In the genomic region with DNA sequence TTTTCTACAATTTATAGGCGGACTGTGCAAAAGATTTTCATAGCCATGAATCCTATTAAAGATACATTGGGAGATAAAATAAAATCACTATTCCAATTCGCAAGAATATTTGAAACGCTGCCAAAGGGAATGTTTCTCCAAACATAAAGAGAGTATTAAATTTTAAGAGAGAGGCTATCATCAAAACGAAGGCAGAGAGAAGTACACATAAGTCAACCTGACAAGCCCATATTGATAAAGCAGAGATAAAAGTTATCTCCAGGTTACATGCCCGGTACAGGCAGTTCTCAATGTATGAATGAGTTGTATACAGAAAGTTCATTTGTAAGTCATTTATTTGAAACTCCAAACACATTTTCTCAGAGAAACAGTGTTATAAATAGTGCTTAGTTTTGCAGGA, we compare ENCODE assay signal across 27 cellular contexts.
DNase-seq lines count a peak whose midpoint lies in the region; ATAC-seq and TF ChIP-seq lines count a peak whose summit lies in the region.
"Had no signal": no experiment of that assay in that cellular context is flagged by ENCODE, and none has a peak within 500 bp of the region (broad histone marks: within the 10 kb centered on the region; RNA-seq: fewer than 3 reads in every experiment).

No MANE protein-coding gene starts in this region.

- intact Hi-C loops in PC-9 (cut with micrococcal nuclease; ENCODE audit: unreplicated experiment), result no loop called here

- DNase-seq in chondrocyte (ENCODE audit: low spot score) (no peak), progenitor cell of endocrine pancreas (ENCODE audit: low spot score, unreplicated experiment) (no peak), PC-9 (no peak), kidney tubule cell (ENCODE audit: low spot score) (no peak)
- DNase-seq: AML-193; CD8-positive, alpha-beta T cell; DMS 273 treated with DMSO at 0.1 percent for 48 hours; DMS79 treated with DMSO at 0.1 percent for 48 hours; GF-D8; GM23248; H7; Karpas-422; MV-4-11; NCI-H1105; NCI-H1436 treated with DMSO at 0.1 percent for 48 hours; NCI-H187 treated with DMSO at 0.1 percent for 48 hours; NCI-H2171 treated with DMSO at 0.1 percent for 48 hours; NCI-H345; NCI-H510A treated with DMSO at 0.1 percent for 48 hours; NCI-H748 treated with DMSO at 0.1 percent for 48 hours; RPMI8226; SHP77 had no signal

- H3K27ac Mint-ChIP-seq in chondrocyte (ENCODE audit: unreplicated experiment), result peak overlapping the region; percentile 41
- H3K27ac Mint-ChIP-seq in progenitor cell of endocrine pancreas, result peak overlapping the region; percentile 9
- H3K27ac Mint-ChIP-seq: CD8-positive, alpha-beta T cell had no signal

- H3K4me3 ChIP-seq in HEK293 (ENCODE audit: low read depth, low read length) (no peak overlapping the region), PC-9 (no peak overlapping the region)
- H3K4me3 ChIP-seq: A549; BLaER1 treated with 17β-estradiol and CSF1 and Interleukin-3, amounts not matched to agents 10 nM and 100 nM; GM23248 had no signal

- no peaks in the 10 kb centered on the region for H3K9me3 Mint-ChIP-seq in chondrocyte (ENCODE audit: low read depth)
- H3K9me3 Mint-ChIP-seq in progenitor cell of endocrine pancreas (ENCODE audit: low read depth), result no peaks in the 10 kb centered on the region
- H3K9me3 Mint-ChIP-seq: CD8-positive, alpha-beta T cell had no signal

- H3F3A ChIP-seq in PC-9 (ENCODE audit: insufficient read depth, low read depth), result no peaks in the 10 kb centered on the region

- H3K27ac ChIP-seq in HEK293 (ENCODE audit: extremely low read depth, low read depth, low read length), result no peak overlapping the region
- H3K27ac ChIP-seq in VCaP, result peak overlapping the region; percentile 57
- H3K27ac ChIP-seq in PC-9, result no peak overlapping the region
- H3K27ac ChIP-seq: A549; BLaER1 treated with 17β-estradiol and CSF1 and Interleukin-3, amounts not matched to agents 10 nM and 100 nM; GM23248 had no signal

- peaks cover 16% of the 10 kb centered on the region for H3K4me1 ChIP-seq in HEK293 (ENCODE audit: control insufficient read depth, insufficient read depth, low read length)
- H3K4me1 ChIP-seq in PC-9 (replicated peaks; ENCODE audit: insufficient read depth), result no peaks in the 10 kb centered on the region

- H2AFZ ChIP-seq in PC-9, result no peak overlapping the region
- H2AFZ ChIP-seq: GM23248 had no signal

- H4K20me1 ChIP-seq in PC-9 (ENCODE audit: insufficient read depth), result no peaks in the 10 kb centered on the region

- H3K9me3 ChIP-seq in HEK293 (ENCODE audit: control insufficient read depth, insufficient read depth, low read depth, low read length) (no peaks in the 10 kb centered on the region), PC-9 (ENCODE audit: insufficient read depth, low read depth) (no peaks in the 10 kb centered on the region)
- H3K9me3 ChIP-seq: A549; BLaER1 treated with 17β-estradiol and CSF1 and Interleukin-3, amounts not matched to agents 10 nM and 100 nM had no signal

- CTCF ChIA-PET in HEK293 (lab: Yijun Ruan, JAX), result interaction anchor here (1.0 kb wide), 1 partner anchor 8 kb away, joined by 3 read pairs; no protein-coding TSS in a partner anchor
- CTCF ChIA-PET in PC-9 (lab: Charles Lee), result no interaction called here

- no peak overlapping the region for H3K4me2 ChIP-seq in PC-9
- H3K4me2 ChIP-seq: A549; BLaER1 treated with 17β-estradiol and CSF1 and Interleukin-3, amounts not matched to agents 10 nM and 100 nM had no signal

- no peaks in the 10 kb centered on the region for H3K27me3 ChIP-seq in PC-9 (ENCODE audit: insufficient read depth, low read depth)
- H3K27me3 ChIP-seq: BLaER1 treated with 17β-estradiol and CSF1 and Interleukin-3, amounts not matched to agents 10 nM and 100 nM had no signal

- H3K36me3 ChIP-seq in HEK293 (ENCODE audit: control insufficient read depth in 2 of 2, insufficient read depth in 1 of 2, low read length in 2 of 2), result no peaks in the 10 kb centered on the region
- no peaks in the 10 kb centered on the region for H3K36me3 ChIP-seq in PC-9 (ENCODE audit: low read depth)

- H3K36me3 Mint-ChIP-seq in chondrocyte (ENCODE audit: low read depth), result peaks cover 3% of the 10 kb centered on the region
- peaks cover 5% of the 10 kb centered on the region for H3K36me3 Mint-ChIP-seq in progenitor cell of endocrine pancreas (ENCODE audit: insufficient read depth)

- no peaks in the 10 kb centered on the region for H3K9me2 ChIP-seq in PC-9 (ENCODE audit: insufficient read depth)

- H3K4me1 Mint-ChIP-seq in chondrocyte (ENCODE audit: low read depth), result peaks cover 12% of the 10 kb centered on the region
- peaks cover 18% of the 10 kb centered on the region for H3K4me1 Mint-ChIP-seq in progenitor cell of endocrine pancreas (ENCODE audit: low read depth)

- TF ChIP-seq CTCF in HEK293 (tag by site-specific recombination; IDR thresholded peaks at IDR 0.05), result no peak
- no peak for TF ChIP-seq CTCF in VCaP (conservative IDR thresholded peaks at IDR 0.05)
- no peak for TF ChIP-seq CTCF in chondrocyte (IDR thresholded peaks at IDR 0.05)
- no peak for TF ChIP-seq CTCF in progenitor cell of endocrine pancreas (IDR thresholded peaks at IDR 0.05; ENCODE audit: unreplicated experiment)
- TF ChIP-seq CTCF in PC-9 (conservative IDR thresholded peaks at IDR 0.05), result no peak

- no peak for ATAC-seq in GM19467 (IDR thresholded peaks at IDR 0.05; ENCODE audit: unreplicated experiment)
- ATAC-seq: A549; CD8-positive, alpha-beta T cell had no signal

- H3K27me3 Mint-ChIP-seq in chondrocyte (ENCODE audit: low read depth) (no peaks in the 10 kb centered on the region), progenitor cell of endocrine pancreas (no peaks in the 10 kb centered on the region)

- POLR2A ChIA-PET in HEK293 (lab: Yijun Ruan, JAX), result no interaction called here
- POLR2A ChIA-PET in PC-9 (lab: Charles Lee; ENCODE audit: unreplicated experiment), result no interaction called here

- H3K4me3 Mint-ChIP-seq in chondrocyte (ENCODE audit: unreplicated experiment), result no peak overlapping the region
- no peak overlapping the region for H3K4me3 Mint-ChIP-seq in progenitor cell of endocrine pancreas (ENCODE audit: low read depth)
- H3K4me3 Mint-ChIP-seq: CD8-positive, alpha-beta T cell had no signal

- no TSS peak for BruUV-seq in PC-9 (replicated peaks; lab: Mats Ljungman, UMichigan)

- H3K79me2 ChIP-seq in PC-9 (ENCODE audit: low read depth), result no peaks in the 10 kb centered on the region

TF ChIP-seq in HEK293, 187 proteins besides CTCF, POLR2A, EP300 and RAD21 (continues in another document):
- TF ChIP-seq ELK4 (IDR thresholded peaks at IDR 0.05; ENCODE audit: borderline replicate concordance, low read depth, low read length) (no peak), ZNF184 (tag by site-specific recombination; IDR thresholded peaks at IDR 0.05) (no peak), BCL11B (tag by site-specific recombination; IDR thresholded peaks at IDR 0.05; ENCODE audit: low read depth) (0 out of 2 replicates have a peak, but pooled peaks have one; percentile 30), ZBTB8A (tag by site-specific recombination; IDR thresholded peaks at IDR 0.05) (no peak), ZNF548 (tag by site-specific recombination; IDR thresholded peaks at IDR 0.05) (no peak), ZNF660 (tag by site-specific recombination; IDR thresholded peaks at IDR 0.05) (0 out of 2 replicates have a peak, but pooled peaks have one; percentile 31), KLF16 (tag by site-specific recombination; IDR thresholded peaks at IDR 0.05) (no peak), ZFP37 (tag by site-specific recombination; IDR thresholded peaks at IDR 0.05) (no peak), GFI1B (tag by site-specific recombination; IDR thresholded peaks at IDR 0.05) (no peak)
